8 cellular contexts compared by ENCODE assay signal in genomic region chr5:141969783-141970741, GRCh38. TPM values are rescaled to one million over a fixed set of nuclear protein-coding genes. Genes with fewer than 3 reads are reported as not detected.
A peak's percentile ranks its signal among the peaks of the same experiment; 100 is the strongest.
DNase-seq lines count a peak whose midpoint lies in the region; ATAC-seq, FAIRE-seq and TF ChIP-seq lines count a peak whose summit lies in the region.

No MANE protein-coding gene starts in this region.

- no peaks in the 10 kb centered on the region for H3K9me3 ChIP-seq in GM12878 (replicated peaks; ENCODE audit: control insufficient read depth, insufficient read depth, low read length)
- no peaks in the 10 kb centered on the region for H3K9me3 ChIP-seq in right lobe of liver

- H3K4me3 Mint-ChIP-seq in activated CD4-positive, alpha-beta T cell treated with anti-CD3 and anti-CD28 coated beads for 36 hours: peak overlapping the region; percentile 97

- in situ Hi-C loops in GM12878 (cut with MboI): no loop called here

- TF ChIP-seq POLR2A in NB4 (IDR thresholded peaks at IDR 0.05; ENCODE audit: extremely low read depth, insufficient read length) (peak; percentile 28), GM12878 (IDR thresholded peaks at IDR 0.05; ENCODE audit: low read depth, low read length) (no peak), right lobe of liver (IDR thresholded peaks at IDR 0.05) (no peak)

- H3K4me1 Mint-ChIP-seq in activated CD4-positive, alpha-beta T cell treated with anti-CD3 and anti-CD28 coated beads for 36 hours: peaks cover 40% of the 10 kb centered on the region

- H3K4me2 ChIP-seq in GM12878 (ENCODE audit: control insufficient read depth, insufficient read depth): peak overlapping the region; percentile 91

- peak; percentile 19 for DNase-seq in activated CD4-positive, alpha-beta T cell treated with anti-CD3 and anti-CD28 coated beads for 36 hours
- DNase-seq in activated CD4-positive, alpha-beta T cell treated with anti-CD3 and anti-CD28 coated beads, Interleukin-2, amount 50 U/mL, for 4 hours: no peak
- DNase-seq in NB4 (ENCODE audit: low read depth): peak; percentile 85
- peak; percentile 57 for DNase-seq in GM12878 (ENCODE audit: low read depth, low spot score)
- no peak for DNase-seq in right lobe of liver
- DNase-seq in HPDE6-E6E7 (ENCODE audit: extremely low spot score): no peak

- TF ChIP-seq CTCF in NB4 (IDR thresholded peaks at IDR 0.05; ENCODE audit: low read depth, low read length) (no peak), GM12878 (IDR thresholded peaks at IDR 0.05 in 2 of 3, conservative IDR thresholded peaks at IDR 0.05 in 1 of 3; ENCODE audit: control insufficient read depth in 2 of 3, extremely low read depth in 1 of 3, insufficient read depth in 1 of 3, low read depth in 3 of 3, low read length in 3 of 3) (no peak), right lobe of liver (IDR thresholded peaks at IDR 0.05) (no peak)

- intact Hi-C loops in activated CD4-positive, alpha-beta T cell treated with anti-CD3 and anti-CD28 coated beads for 36 hours (cut with DNase I, micrococcal nuclease): loop anchor here (1.0 to 10.0 kb wide), 11 partner anchors 37 to 648 kb away; partner anchors contain the start of genes DELE1 (in 2 of the 2), FCHSD1 (in 1 of the 2), PCDH1 (in 1 of the 2) and SPRY4 (in 1 of the 2)
- intact Hi-C loops in GM12878 (cut with micrococcal nuclease; ENCODE audit: unreplicated experiment) (loop anchor here (2.0 to 10.0 kb wide), 3 partner anchors 47 to 375 kb away; partner anchors contain the start of gene DELE1), right lobe of liver (cut with DNase I) (no loop called here)

- H3K9ac ChIP-seq in GM12878 (ENCODE audit: control insufficient read depth, insufficient read depth, low read length): peak overlapping the region; percentile 98

- RAD21 ChIA-PET in GM12878 (lab: Charles Lee; ENCODE audit: unreplicated experiment): interaction anchor here (0.6 to 3.0 kb wide), 18 partner anchors 9 to 378 kb away, joined by 3 to 31 read pairs (median 4); partner anchors contain the start of genes DELE1, DIAPH1, HDAC3 and RELL2

- H3K36me3 ChIP-seq in GM12878 (ENCODE audit: control insufficient read depth in 2 of 2, insufficient read depth in 2 of 2, low read length in 1 of 2) (no peaks in the 10 kb centered on the region; a peak in 1 of 4 replicates), right lobe of liver (peaks cover 0 to 23% (median 6%) of the 10 kb centered on the region in 4 donors), urinary bladder (ENCODE audit: insufficient read depth) (no peaks in the 10 kb centered on the region)

- ATAC-seq in activated CD4-positive, alpha-beta T cell treated with anti-CD3 and anti-CD28 coated beads for 36 hours: peak; percentile 25
- ATAC-seq in HG02610 (IDR thresholded peaks at IDR 0.05; ENCODE audit: unreplicated experiment) (peak; percentile 58), GM12878 (peak; percentile 71), right lobe of liver (no peak)

- peak overlapping the region; percentile 82 for H2AFZ ChIP-seq in GM12878 (ENCODE audit: control insufficient read depth, low read depth, low read length)

- FAIRE-seq in GM12878 (lab: Jason Lieb, UNC): peak; percentile 89

- SMC1A ChIA-PET in GM12878 (lab: Charles Lee; ENCODE audit: uncharacterized antibody, unreplicated experiment): interaction anchor here (0.8 to 4.9 kb wide), 15 partner anchors 9 to 378 kb away, joined by 3 to 42 read pairs (median 5); partner anchors contain the start of gene DELE1

- H3K27me3 ChIP-seq in GM12878 (replicated peaks in 1 of 2; ENCODE audit: control insufficient read depth in 2 of 2, insufficient read depth in 2 of 2, low read length in 1 of 2) (no peaks in the 10 kb centered on the region), right lobe of liver (no peaks in the 10 kb centered on the region)

- peaks cover 8% of the 10 kb centered on the region for H3K4me1 ChIP-seq in GM12878 (ENCODE audit: control insufficient read depth, insufficient read depth, low read length)
- H3K4me1 ChIP-seq in right lobe of liver: peaks cover 0 to 19% (median 11%) of the 10 kb centered on the region in 4 donors
- no peaks in the 10 kb centered on the region for H3K4me1 ChIP-seq in urinary bladder (ENCODE audit: insufficient read depth)

- peak overlapping the region; percentile 88 for H3K4me3 ChIP-seq in NB4 (ENCODE audit: low read depth, low read length)
- peak overlapping the region; percentile 73 for H3K4me3 ChIP-seq in GM12878
- H3K4me3 ChIP-seq in right lobe of liver: peak overlapping the region; percentile 73 to 94 (median 83)
- H3K4me3 ChIP-seq in urinary bladder (ENCODE audit: low read depth, low read length): peak overlapping the region; percentile 50

- CTCF ChIA-PET in activated CD4-positive, alpha-beta T cell treated with anti-CD3 and anti-CD28 coated beads for 36 hours (lab: Charles Lee): interaction anchor here (0.6 to 4.9 kb wide), 39 partner anchors 8 to 729 kb away, joined by 3 to 80 read pairs (median 5); partner anchors contain the start of genes DELE1, DIAPH1, GNPDA1 and PCDH1
- CTCF ChIA-PET in GM12878 (lab: Yijun Ruan, JAX): interaction anchor here (0.6 to 6.0 kb wide), 22 partner anchors 9 to 458 kb away, joined by 3 to 73 read pairs (median 5); partner anchors contain the start of genes DELE1, FCHSD1, GNPDA1 and NDFIP1

- POLR2A ChIA-PET in activated CD4-positive, alpha-beta T cell treated with anti-CD3 and anti-CD28 coated beads for 36 hours (lab: Charles Lee): interaction anchor here (1.1 to 1.7 kb wide), 4 partner anchors 9 to 378 kb away, joined by 3 to 8 read pairs (median 8); partner anchors contain the start of gene DELE1
- POLR2A ChIA-PET in GM12878 (lab: Charles Lee): interaction anchor here (0.5 to 3.4 kb wide), 16 partner anchors 8 to 1436 kb away, joined by 3 to 22 read pairs (median 5); partner anchors contain the start of genes DELE1, GNPDA1, HDAC3 and PCDH12

- H3K36me3 Mint-ChIP-seq in activated CD4-positive, alpha-beta T cell treated with anti-CD3 and anti-CD28 coated beads for 36 hours (ENCODE audit: low read depth): peaks cover 25% of the 10 kb centered on the region

- H3K27ac Mint-ChIP-seq in activated CD4-positive, alpha-beta T cell treated with anti-CD3 and anti-CD28 coated beads for 36 hours: peak overlapping the region; percentile 96

- no TSS peak for BruUV-seq in GM12878 (replicated peaks; lab: Mats Ljungman, UMichigan)

- no peak for TF ChIP-seq RAD21 in GM12878 (IDR thresholded peaks at IDR 0.05; ENCODE audit: insufficient read depth, low read depth, low read length)

- H4K20me1 ChIP-seq in GM12878 (ENCODE audit: control insufficient read depth, insufficient read depth): no peaks in the 10 kb centered on the region

- TF ChIP-seq EP300 in GM12878 (IDR thresholded peaks at IDR 0.05; ENCODE audit: borderline replicate concordance in 1 of 2, control insufficient read depth in 1 of 2, low read depth in 2 of 2, low read length in 2 of 2): no peak

- peaks cover 15% of the 10 kb centered on the region for H3K79me2 ChIP-seq in GM12878 (ENCODE audit: control insufficient read depth, insufficient read depth, low read length)

- H3K9me3 Mint-ChIP-seq in activated CD4-positive, alpha-beta T cell treated with anti-CD3 and anti-CD28 coated beads for 36 hours (ENCODE audit: low read depth): no peaks in the 10 kb centered on the region

- no peaks in the 10 kb centered on the region for H3K27me3 Mint-ChIP-seq in activated CD4-positive, alpha-beta T cell treated with anti-CD3 and anti-CD28 coated beads for 36 hours

- 21% methylated on average over 2 of the region's 2 CpGs for WGBS in GM12878 (ENCODE audit: insufficient coverage, insufficient replicate concordance, low lambda C conversion rate, missing lambda C conversion rate)
- WGBS in right lobe of liver (ENCODE audit: insufficient coverage, low coverage, low lambda C conversion rate, missing lambda C conversion rate): 57% methylated on average over 2 of the region's 2 CpGs
- 71% methylated on average over 2 of the region's 2 CpGs for WGBS in urinary bladder

- H3K27ac ChIP-seq in GM12878 (ENCODE audit: control insufficient read depth, insufficient read depth): peak overlapping the region; percentile 96
- H3K27ac ChIP-seq in right lobe of liver: peak overlapping the region; percentile 87 to 97 (median 90)
- peak overlapping the region; percentile 86 for H3K27ac ChIP-seq in urinary bladder (ENCODE audit: low read depth)

RNA-seq across cellular contexts. Expression of gene RNF14, which starts 1.2 kb away (rescaled TPM):
- 10 to 100 TPM; 35.7 to 38.0 TPM for total RNA-seq in activated CD4-positive, alpha-beta T cell treated with anti-CD3 and anti-CD28 coated beads for 36 hours
- 34.2 and 34.7 TPM in 2 replicates for total RNA-seq in GM12878 (2013; cell fraction: nucleolus; rRNA removed)
- total RNA-seq in GM12878 (2014; rRNA removed): 19.7 and 30.8 TPM in 2 replicates
- 23.8 and 24.2 TPM in 2 replicates for total RNA-seq in GM12878 (2014; rRNA removed; fragmentation: Illumina TruSeq; extraction: Trizol)
- total RNA-seq in GM12878 (2021): 19.7 and 26.7 TPM in 2 replicates
- polyA plus RNA-seq in GM12878 (2011; ENCODE audit: low read depth): 16.1 TPM
- 30.6 and 39.7 TPM in 2 replicates for polyA plus RNA-seq in GM12878 (2011; rRNA removed)
- polyA plus RNA-seq in GM12878 (2011; cell fraction: cytosol; rRNA removed): 18.9 and 21.4 TPM in 2 replicates
- 15.4 and 15.5 TPM in 2 replicates for polyA plus RNA-seq in GM12878 (2011; cell fraction: nucleus; rRNA removed)
- polyA plus RNA-seq in GM12878 (2012): 15.4 and 19.5 TPM in 2 replicates
- 28.6 and 35.5 TPM in 2 replicates for polyA plus RNA-seq in GM12878 (2014; fragmentation: Illumina TruSeq; extraction: Trizol)
- polyA plus RNA-seq in GM12878 (2014; fragmentation: Nextera tagmentation; extraction: Ambion mirVana): 10 to 100 TPM; 28.1 to 34.4 TPM
- polyA plus RNA-seq in GM12878 (2014; rRNA removed): 13.2 and 14.1 TPM in 2 replicates
- 10 to 100 TPM; 35.2 to 41.8 TPM for polyA plus RNA-seq in GM12878 (2016; fragmentation: Nextera tagmentation; extraction: Ambion mirVana)
- 27.2 and 29.3 TPM in 2 replicates for polyA minus RNA-seq in GM12878 (2011; rRNA and poly(A)+ RNA removed)
- 8.7 and 11.3 TPM in 2 replicates for polyA minus RNA-seq in GM12878 (2011; cell fraction: cytosol; rRNA and poly(A)+ RNA removed)
- polyA minus RNA-seq in GM12878 (2011; cell fraction: nucleus; rRNA and poly(A)+ RNA removed): 9.4 and 16.6 TPM in 2 replicates
- total RNA-seq in right lobe of liver: 10 to 100 TPM; 34.8 to 54.8 (median 41.8) TPM
- total RNA-seq in urinary bladder: 69.7 TPM
- polyA plus RNA-seq in urinary bladder: 51.9 TPM

RNA-seq across cellular contexts. Expression of gene PCDH12, which starts 12.1 kb away (rescaled TPM):
- total RNA-seq in activated CD4-positive, alpha-beta T cell treated with anti-CD3 and anti-CD28 coated beads for 36 hours: under 1 TPM; 0.70 to 0.80 TPM
- not detected in 2 replicates for total RNA-seq in GM12878 (2013; cell fraction: nucleolus; rRNA removed)
- 0.06 TPM in 1 of 2 replicates, not detected in the other for total RNA-seq in GM12878 (2014; rRNA removed)
- total RNA-seq in GM12878 (2014; rRNA removed; fragmentation: Illumina TruSeq; extraction: Trizol): not detected in 2 replicates
- total RNA-seq in GM12878 (2021): 0.03 TPM in 1 of 2 replicates, not detected in the other
- polyA plus RNA-seq in GM12878 (2011; ENCODE audit: low read depth): 0.16 TPM
- polyA plus RNA-seq in GM12878 (2011; rRNA removed): 0.10 TPM in 1 of 2 replicates, not detected in the other
- 0.02 TPM in 1 of 2 replicates, not detected in the other for polyA plus RNA-seq in GM12878 (2011; cell fraction: cytosol; rRNA removed)
- polyA plus RNA-seq in GM12878 (2011; cell fraction: nucleus; rRNA removed): 0.03 TPM in 1 of 2 replicates, not detected in the other
- 0.11 and 0.18 TPM in 2 replicates for polyA plus RNA-seq in GM12878 (2012)
- polyA plus RNA-seq in GM12878 (2014; fragmentation: Illumina TruSeq; extraction: Trizol): not detected in 2 replicates
- under 1 TPM in 1 of 2 experiments, not detected in 1; 0.05 TPM for polyA plus RNA-seq in GM12878 (2014; fragmentation: Nextera tagmentation; extraction: Ambion mirVana)
- polyA plus RNA-seq in GM12878 (2014; rRNA removed): 0.01 TPM in 1 of 2 replicates, not detected in the other
- polyA plus RNA-seq in GM12878 (2016; fragmentation: Nextera tagmentation; extraction: Ambion mirVana): under 1 TPM in 1 of 2 experiments, not detected in 1; 0.14 TPM
- not detected in 2 replicates for polyA minus RNA-seq in GM12878 (2011; rRNA and poly(A)+ RNA removed)
- not detected in 2 replicates for polyA minus RNA-seq in GM12878 (2011; cell fraction: cytosol; rRNA and poly(A)+ RNA removed)
- not detected in 2 replicates for polyA minus RNA-seq in GM12878 (2011; cell fraction: nucleus; rRNA and poly(A)+ RNA removed)
- total RNA-seq in right lobe of liver: 1 to 10 TPM; 1.5 to 4.4 (median 1.9) TPM
- 14.6 TPM for total RNA-seq in urinary bladder
- 2.5 TPM for polyA plus RNA-seq in urinary bladder

RNA-seq across cellular contexts. Expression of gene GNPDA1, which starts 42.8 kb away (rescaled TPM):
- 10 to 100 TPM; 75.4 to 77.4 TPM for total RNA-seq in activated CD4-positive, alpha-beta T cell treated with anti-CD3 and anti-CD28 coated beads for 36 hours
- total RNA-seq in GM12878 (2013; cell fraction: nucleolus; rRNA removed): 3.0 and 3.9 TPM in 2 replicates
- total RNA-seq in GM12878 (2014; rRNA removed) (2.6 and 3.2 TPM in 2 replicates), GM12878 (2014; rRNA removed; fragmentation: Illumina TruSeq; extraction: Trizol) (3.0 and 3.5 TPM in 2 replicates), GM12878 (2021) (3.4 and 4.5 TPM in 2 replicates), right lobe of liver (10 to 100 TPM in 4 of 6 experiments, 1 to 10 TPM in 2; 6.3 to 22.1 (median 14.9) TPM), urinary bladder (30.9 TPM)
- 8.0 TPM for polyA plus RNA-seq in GM12878 (2011; ENCODE audit: low read depth)
- polyA plus RNA-seq in GM12878 (2011; rRNA removed) (0.68 and 1.0 TPM in 2 replicates), GM12878 (2014; fragmentation: Illumina TruSeq; extraction: Trizol) (5.2 and 5.5 TPM in 2 replicates), GM12878 (2014; fragmentation: Nextera tagmentation; extraction: Ambion mirVana) (10 to 100 TPM in 1 of 2 experiments, 1 to 10 TPM in 1; 5.8 to 11.9 TPM), GM12878 (2014; rRNA removed) (2.2 and 2.6 TPM in 2 replicates), GM12878 (2016; fragmentation: Nextera tagmentation; extraction: Ambion mirVana) (1 to 10 TPM; 3.0 to 4.5 TPM), urinary bladder (33.8 TPM)
- 1.4 and 1.8 TPM in 2 replicates for polyA plus RNA-seq in GM12878 (2011; cell fraction: cytosol; rRNA removed)
- polyA plus RNA-seq in GM12878 (2011; cell fraction: nucleus; rRNA removed): 1.1 and 1.2 TPM in 2 replicates
- polyA plus RNA-seq in GM12878 (2012): 9.2 and 13.1 TPM in 2 replicates
- polyA minus RNA-seq in GM12878 (2011; rRNA and poly(A)+ RNA removed): 0.44 and 2.1 TPM in 2 replicates
- polyA minus RNA-seq in GM12878 (2011; cell fraction: cytosol; rRNA and poly(A)+ RNA removed): 0.62 and 1.5 TPM in 2 replicates
- polyA minus RNA-seq in GM12878 (2011; cell fraction: nucleus; rRNA and poly(A)+ RNA removed): 0.12 and 0.48 TPM in 2 replicates

RNA-seq across cellular contexts. Expression of gene DELE1, which starts 46.4 kb away (rescaled TPM):
- 10 to 100 TPM; 48.7 to 56.1 TPM for total RNA-seq in activated CD4-positive, alpha-beta T cell treated with anti-CD3 and anti-CD28 coated beads for 36 hours
- total RNA-seq in GM12878 (2013; cell fraction: nucleolus; rRNA removed): 148 and 153 TPM in 2 replicates
- total RNA-seq in GM12878 (2014; rRNA removed) (58.1 and 60.3 TPM in 2 replicates), GM12878 (2014; rRNA removed; fragmentation: Illumina TruSeq; extraction: Trizol) (39.0 and 42.0 TPM in 2 replicates), GM12878 (2021) (62.9 and 63.2 TPM in 2 replicates), right lobe of liver (10 to 100 TPM; 39.4 to 57.9 (median 43.8) TPM), urinary bladder (55.9 TPM)
- 31.0 TPM for polyA plus RNA-seq in GM12878 (2011; ENCODE audit: low read depth)
- polyA plus RNA-seq in GM12878 (2011; rRNA removed) (46.4 and 71.4 TPM in 2 replicates), GM12878 (2014; fragmentation: Illumina TruSeq; extraction: Trizol) (30.2 and 53.2 TPM in 2 replicates), GM12878 (2014; fragmentation: Nextera tagmentation; extraction: Ambion mirVana) (10 to 100 TPM; 18.9 to 21.4 TPM), GM12878 (2014; rRNA removed) (69.4 and 71.2 TPM in 2 replicates), GM12878 (2016; fragmentation: Nextera tagmentation; extraction: Ambion mirVana) (10 to 100 TPM; 37.8 to 37.9 TPM), urinary bladder (50.5 TPM)
- polyA plus RNA-seq in GM12878 (2011; cell fraction: cytosol; rRNA removed): 84.2 and 98.9 TPM in 2 replicates
- 223 and 258 TPM in 2 replicates for polyA plus RNA-seq in GM12878 (2011; cell fraction: nucleus; rRNA removed)
- 50.8 and 50.9 TPM in 2 replicates for polyA plus RNA-seq in GM12878 (2012)
- 48.9 and 72.9 TPM in 2 replicates for polyA minus RNA-seq in GM12878 (2011; rRNA and poly(A)+ RNA removed)
- 19.4 and 27.2 TPM in 2 replicates for polyA minus RNA-seq in GM12878 (2011; cell fraction: cytosol; rRNA and poly(A)+ RNA removed)
- 43.5 and 49.6 TPM in 2 replicates for polyA minus RNA-seq in GM12878 (2011; cell fraction: nucleus; rRNA and poly(A)+ RNA removed)

Comparison
In these comparisons a context has a peak if more than half of its experiments do, and no peak if none do; other contexts are left out.
1. DNase-seq: peak in activated CD4-positive, alpha-beta T cell treated with anti-CD3 and anti-CD28 coated beads for 36 hours (single experiment), NB4 (single experiment) and GM12878 (single experiment); none in activated CD4-positive, alpha-beta T cell treated with anti-CD3 and anti-CD28 coated beads, Interleukin-2, amount 50 U/mL, for 4 hours (0 of 2), right lobe of liver (0 of 3) and HPDE6-E6E7 (single experiment).
2. ATAC-seq: peak in activated CD4-positive, alpha-beta T cell treated with anti-CD3 and anti-CD28 coated beads for 36 hours (single experiment), HG02610 (single experiment) and GM12878 (single experiment); none in right lobe of liver (0 of 4).
3. intact Hi-C loops: an anchor here in activated CD4-positive, alpha-beta T cell treated with anti-CD3 and anti-CD28 coated beads for 36 hours (1.0 to 10.0 kb wide) and GM12878 (2.0 to 10.0 kb wide); none called in right lobe of liver.
4. Peak in every context shown above with its lines, with median percentiles within 50 percentile points of each other: H3K4me3 ChIP-seq and H3K27ac ChIP-seq.